ENCODE assay signal across 8 cellular contexts in genomic region chr9:127980056-127980705, GRCh38. TPM values are rescaled to one million over a fixed set of nuclear protein-coding genes. Genes with fewer than 3 reads are reported as not detected.
DNase-seq lines count a peak whose midpoint lies in the region; ATAC-seq and TF ChIP-seq lines count a peak whose summit lies in the region.

No MANE protein-coding gene starts in this region.

- H4K20me1 ChIP-seq in OCI-LY1 (ENCODE audit: insufficient read depth, low read length) = no peaks in the 10 kb centered on the region

- no peak overlapping the region for H2AFZ ChIP-seq in OCI-LY1 (ENCODE audit: low read length)

- peaks cover 26% of the 10 kb centered on the region for H3K36me3 ChIP-seq in OCI-LY1 (ENCODE audit: insufficient read depth, low read length)
- no peaks in the 10 kb centered on the region for H3K36me3 ChIP-seq in iPS-15b (ENCODE audit: control insufficient read depth, insufficient read depth, low read length)
- H3K36me3 ChIP-seq in skeletal muscle tissue (ENCODE audit: control insufficient read depth in 3 of 3, insufficient read depth in 3 of 3, low read length in 3 of 3) = no peaks in the 10 kb centered on the region

- peak overlapping the region; percentile 91 for H3K4me3 Mint-ChIP-seq in activated naive CD8-positive, alpha-beta T cell treated with anti-CD3 and anti-CD28 coated beads, Interleukin-2, amount 50 U/mL, for 24 hours

- H3K27me3 Mint-ChIP-seq in activated naive CD8-positive, alpha-beta T cell treated with anti-CD3 and anti-CD28 coated beads, Interleukin-2, amount 50 U/mL, for 24 hours = no peaks in the 10 kb centered on the region

- H3K9ac ChIP-seq in OCI-LY1 (ENCODE audit: low read length) = peak overlapping the region; percentile 91
- H3K9ac ChIP-seq in iPS-15b (ENCODE audit: low read depth, low read length) = peak overlapping the region; percentile 90
- H3K9ac ChIP-seq in skeletal muscle tissue (ENCODE audit: low read depth in 1 of 3, low read length in 3 of 3) = peak overlapping the region; percentile 51 to 85 (median 80)

- DNase-seq in NCI-H2227 (lab: John Stamatoyannopoulos, UW; ENCODE audit: unreplicated experiment) = peak; percentile 46
- no peak for DNase-seq in NCI-H2227 treated with DMSO at 0.1 percent for 48 hours (lab: John Stamatoyannopoulos, UW)
- DNase-seq in activated naive CD8-positive, alpha-beta T cell treated with anti-CD3 and anti-CD28 coated beads, Interleukin-2, amount 50 U/mL, for 24 hours = peak; percentile 58
- DNase-seq in NCI-H1436 treated with DMSO at 0.1 percent for 48 hours (lab: John Stamatoyannopoulos, UW) = no peak

- H3K4me1 ChIP-seq in OCI-LY1 (ENCODE audit: insufficient read depth, low read length, severe bottlenecking) (peaks cover 79% of the 10 kb centered on the region), iPS-15b (ENCODE audit: control insufficient read depth, insufficient read depth, low read length) (peaks cover 16% of the 10 kb centered on the region), skeletal muscle tissue (ENCODE audit: control insufficient read depth in 3 of 3, insufficient read depth in 3 of 3, low read length in 3 of 3) (peaks cover 54 to 70% (median 59%) of the 10 kb centered on the region in 3 donors)

- ATAC-seq in HG02759 (IDR thresholded peaks at IDR 0.05; ENCODE audit: unreplicated experiment) = peak; percentile 37
- ATAC-seq in activated naive CD8-positive, alpha-beta T cell treated with anti-CD3 and anti-CD28 coated beads, Interleukin-2, amount 50 U/mL, for 24 hours = peak; percentile 4

- peaks cover 70% of the 10 kb centered on the region for H3K4me1 Mint-ChIP-seq in activated naive CD8-positive, alpha-beta T cell treated with anti-CD3 and anti-CD28 coated beads, Interleukin-2, amount 50 U/mL, for 24 hours

- H3K9me2 ChIP-seq in OCI-LY1 (ENCODE audit: low read depth, low read length) = no peaks in the 10 kb centered on the region

- peak overlapping the region; percentile 83 for H3K4me3 ChIP-seq in OCI-LY1 (ENCODE audit: low read depth, low read length, poor library complexity, severe bottlenecking)
- peak overlapping the region; percentile 93 for H3K4me3 ChIP-seq in iPS-15b (ENCODE audit: low read depth, low read length)
- peak overlapping the region; percentile 79 to 82 (median 81) for H3K4me3 ChIP-seq in skeletal muscle tissue (ENCODE audit: low read length in 3 of 3)

- H3K9me3 Mint-ChIP-seq in activated naive CD8-positive, alpha-beta T cell treated with anti-CD3 and anti-CD28 coated beads, Interleukin-2, amount 50 U/mL, for 24 hours = no peaks in the 10 kb centered on the region

- no peaks in the 10 kb centered on the region for H3K27me3 ChIP-seq in OCI-LY1 (ENCODE audit: insufficient read depth, low read length)
- H3K27me3 ChIP-seq in iPS-15b (ENCODE audit: control insufficient read depth, insufficient read depth, low read length) = no peaks in the 10 kb centered on the region
- no peaks in the 10 kb centered on the region for H3K27me3 ChIP-seq in skeletal muscle tissue (ENCODE audit: control insufficient read depth in 3 of 3, insufficient read depth in 3 of 3, low read length in 3 of 3)

- no peak for TF ChIP-seq CTCF in OCI-LY1 (IDR thresholded peaks at IDR 0.05; ENCODE audit: low read length)

- H3K79me2 ChIP-seq in OCI-LY1 (ENCODE audit: insufficient read depth, low read length) = peaks cover 50% of the 10 kb centered on the region

- peak overlapping the region; percentile 90 for H3K27ac ChIP-seq in OCI-LY1 (ENCODE audit: low read depth, low read length, poor library complexity, severe bottlenecking)
- peak overlapping the region; percentile 58 for H3K27ac ChIP-seq in skeletal muscle tissue (ENCODE audit: low read depth, low read length)

- H3K36me3 Mint-ChIP-seq in activated naive CD8-positive, alpha-beta T cell treated with anti-CD3 and anti-CD28 coated beads, Interleukin-2, amount 50 U/mL, for 24 hours (ENCODE audit: low read depth) = no peaks in the 10 kb centered on the region

- peak overlapping the region; percentile 72 for H3K27ac Mint-ChIP-seq in activated naive CD8-positive, alpha-beta T cell treated with anti-CD3 and anti-CD28 coated beads, Interleukin-2, amount 50 U/mL, for 24 hours

- H3F3A ChIP-seq in OCI-LY1 (ENCODE audit: insufficient read depth, low read length) = no peaks in the 10 kb centered on the region

- peak overlapping the region; percentile 90 for H3K4me2 ChIP-seq in OCI-LY1 (ENCODE audit: low read length)

- no peaks in the 10 kb centered on the region for H3K9me3 ChIP-seq in OCI-LY1 (ENCODE audit: low read length)
- no peaks in the 10 kb centered on the region for H3K9me3 ChIP-seq in iPS-15b (ENCODE audit: control insufficient read depth, insufficient read depth, low read length)
- no peaks in the 10 kb centered on the region for H3K9me3 ChIP-seq in skeletal muscle tissue (ENCODE audit: control insufficient read depth in 3 of 3, low read length in 3 of 3)

RNA-seq across cellular contexts. Expression of gene EEIG1, which starts 0.6 kb away (rescaled TPM):
- 8.9 TPM for total RNA-seq in skeletal muscle tissue

RNA-seq across cellular contexts. Expression of gene DPM2, which starts 42.5 kb away (rescaled TPM):
- 7.3 TPM for total RNA-seq in skeletal muscle tissue

RNA-seq across cellular contexts. Expression of gene PIP5KL1, which starts 49.6 kb away (rescaled TPM):
- total RNA-seq in skeletal muscle tissue = not detected

Comparison
In these comparisons a context has a peak if more than half of its experiments do, and no peak if none do; other contexts are left out.
1. DNase-seq: peak in NCI-H2227 (single experiment) and activated naive CD8-positive, alpha-beta T cell treated with anti-CD3 and anti-CD28 coated beads, Interleukin-2, amount 50 U/mL, for 24 hours (single experiment); none in NCI-H2227 treated with DMSO at 0.1 percent for 48 hours (single experiment) and NCI-H1436 treated with DMSO at 0.1 percent for 48 hours (single experiment).
2. Peak in every context shown above with its lines, with median percentiles within 50 percentile points of each other: H3K4me3 ChIP-seq and H3K9ac ChIP-seq.